12 cellular contexts compared by ENCODE assay signal in the genomic region with DNA sequence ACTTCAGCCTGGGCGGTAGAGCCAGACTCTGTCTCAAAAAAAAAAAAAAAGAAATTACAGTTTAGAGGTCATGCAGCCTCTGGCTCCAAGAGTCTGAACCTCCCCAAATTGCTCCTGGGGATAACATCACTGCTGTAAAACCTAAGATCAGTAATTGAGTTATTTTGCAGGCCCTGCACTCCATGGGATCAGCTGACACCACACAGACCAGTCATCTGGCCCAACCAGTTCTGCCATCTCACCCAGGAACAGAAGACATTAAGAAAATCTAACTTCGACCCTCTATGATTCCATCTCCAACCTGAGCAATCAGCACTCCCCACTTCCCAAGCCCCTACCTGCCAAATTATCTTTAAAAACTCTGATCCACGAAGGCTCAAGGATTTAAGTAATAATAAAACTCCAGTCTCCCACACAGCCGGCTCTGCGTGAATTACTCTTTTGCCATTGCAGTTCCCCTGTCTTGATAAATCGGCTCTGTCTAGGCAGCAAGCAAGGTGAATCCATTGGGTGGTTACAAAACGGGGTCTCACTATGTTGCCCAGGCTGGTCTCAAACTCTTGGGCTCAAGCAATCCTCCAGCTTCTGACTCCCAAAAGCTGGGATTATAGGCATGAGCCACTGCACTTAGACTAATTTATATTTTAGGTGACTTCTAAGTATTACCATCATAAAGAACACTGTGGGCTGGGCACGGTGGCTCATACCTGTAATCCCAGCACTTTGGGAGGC. TPM values are rescaled to one million over a fixed set of nuclear protein-coding genes. Genes with fewer than 3 reads are reported as not detected.
A peak's percentile ranks its signal among the peaks of the same experiment; 100 is the strongest.
DNase-seq lines count a peak whose midpoint lies in the region; ATAC-seq and TF ChIP-seq lines count a peak whose summit lies in the region.
"Not testable (repeated sequence)": the region's sequence is repeated elsewhere in the genome, so short reads cannot be mapped to it uniquely, and the experiment has no call there.
"Had no signal": no experiment of that assay in that cellular context is flagged by ENCODE, and none has a peak within 500 bp of the region (broad histone marks: within the 10 kb centered on the region; RNA-seq: fewer than 3 reads in every experiment).

No MANE protein-coding gene starts in this region.

- not testable (repeated sequence) for TF ChIP-seq CTCF in GM23338 (conservative IDR thresholded peaks at IDR 0.05; ENCODE audit: low read depth in 2 of 2); WTC11 (IDR thresholded peaks at IDR 0.05); suprapubic skin (IDR thresholded peaks at IDR 0.05)

- H2BK120ac ChIP-seq in trophoblast cell (ENCODE audit: insufficient read depth, low read length, poor library complexity): peak overlapping the region; percentile 91

- peaks cover 19% of the 10 kb centered on the region for H3K27me3 Mint-ChIP-seq in GM23338 (ENCODE audit: insufficient read depth, low read depth, poor library complexity)
- not testable (repeated sequence) for H3K27me3 Mint-ChIP-seq in WTC11 (ENCODE audit: low read depth)

- H3K4ac ChIP-seq in trophoblast cell (ENCODE audit: low read depth, low read length): peak overlapping the region; percentile 24

- H3K27me3 ChIP-seq in GM23338 (ENCODE audit: insufficient read depth); trophoblast cell (ENCODE audit: insufficient read depth, low read length); suprapubic skin: not testable (repeated sequence)

- H3K36me3 Mint-ChIP-seq in GM23338 (ENCODE audit: low read depth) (peaks cover 16% of the 10 kb centered on the region; the same call in 2 of the 3 replicates), WTC11 (peaks cover 22% of the 10 kb centered on the region)

- H3K4me2 ChIP-seq in GM23338: not testable (repeated sequence)
- peak overlapping the region; percentile 40 for H3K4me2 ChIP-seq in trophoblast cell (ENCODE audit: low read length)

- H3K36me3 ChIP-seq in GM23338 (ENCODE audit: insufficient read depth); trophoblast cell (ENCODE audit: control insufficient read depth in 1 of 2, insufficient read depth in 2 of 2, low read length in 2 of 2); suprapubic skin: not testable (repeated sequence)

- peak overlapping the region; percentile 95 for H4K91ac ChIP-seq in trophoblast cell (ENCODE audit: low read depth, low read length)

- H3K79me2 ChIP-seq in GM23338 (replicated peaks; ENCODE audit: insufficient read depth): peaks cover 13% of the 10 kb centered on the region; the same call in 1 of the 2 replicates
- H3K79me2 ChIP-seq in trophoblast cell (ENCODE audit: control insufficient read depth, insufficient read depth, low read length, poor library complexity): not testable (repeated sequence)

- H2BK5ac ChIP-seq in trophoblast cell (ENCODE audit: low read depth, low read length, poor library complexity): peak overlapping the region; percentile 90

- H3K18ac ChIP-seq in trophoblast cell (ENCODE audit: low read length): peak overlapping the region; percentile 80

- peak overlapping the region; percentile 23; the same call in 1 of the 3 replicates for H3K4me3 Mint-ChIP-seq in GM23338
- not testable (repeated sequence) for H3K4me3 Mint-ChIP-seq in WTC11

- TF ChIP-seq EP300 in suprapubic skin (IDR thresholded peaks at IDR 0.05): not testable (repeated sequence)

- not testable (repeated sequence) for H4K12ac ChIP-seq in trophoblast cell (ENCODE audit: low read depth, low read length)

- H3K27ac Mint-ChIP-seq in GM23338 (peak overlapping the region; percentile 92), WTC11 (peak overlapping the region; percentile 91)

- not testable (repeated sequence) for H3K9ac ChIP-seq in trophoblast cell (ENCODE audit: low read length)

- H3K14ac ChIP-seq in trophoblast cell (ENCODE audit: low read length): peak overlapping the region; percentile 85

- H4K20me1 ChIP-seq in GM23338 (replicated peaks; ENCODE audit: insufficient read depth): not testable (repeated sequence)

- POLR2A ChIA-PET in WTC11 (lab: Charles Lee): not testable (repeated sequence)

- H3F3A ChIP-seq in GM23338 (replicated peaks; ENCODE audit: low read depth): not testable (repeated sequence)

- not testable (repeated sequence) for H2AFZ ChIP-seq in GM23338
- H2AFZ ChIP-seq in trophoblast cell (ENCODE audit: insufficient read depth, low read length, poor library complexity): peak overlapping the region; percentile 45

- peak overlapping the region; percentile 76 for H2AK5ac ChIP-seq in trophoblast cell (ENCODE audit: low read length)

- not testable (repeated sequence) for H3K9me3 Mint-ChIP-seq in GM23338
- peaks cover 13% of the 10 kb centered on the region for H3K9me3 Mint-ChIP-seq in WTC11

- H2BK12ac ChIP-seq in trophoblast cell (ENCODE audit: low read length): peak overlapping the region; percentile 86

- not testable (repeated sequence) for ATAC-seq in GM23338, WTC11

- not testable (repeated sequence) for DNase-seq in GM23338 (ENCODE audit: low spot score); WTC11 (ENCODE audit: low spot score); epithelial cell of prostate (ENCODE audit: low read depth, low spot score); suprapubic skin (ENCODE audit: low spot score in 2 of 2)
- DNase-seq in islet precursor cell (peak; percentile 88), trophoblast cell (peak; percentile 57 to 67)

- peaks cover 48% of the 10 kb centered on the region for H3K4me1 Mint-ChIP-seq in GM23338
- peaks cover 74% of the 10 kb centered on the region for H3K4me1 Mint-ChIP-seq in WTC11

- H3K4me3 ChIP-seq in GM23338; trophoblast cell (ENCODE audit: low read depth, low read length); suprapubic skin: not testable (repeated sequence)

- H4K8ac ChIP-seq in trophoblast cell (ENCODE audit: low read depth, low read length): peak overlapping the region; percentile 82

- not testable (repeated sequence) for H3K23ac ChIP-seq in trophoblast cell (ENCODE audit: low read length)

- not testable (repeated sequence) for H3K9me2 ChIP-seq in GM23338 (ENCODE audit: insufficient read depth)

- peaks cover 38% of the 10 kb centered on the region for H3K4me1 ChIP-seq in GM23338 (ENCODE audit: insufficient read depth)
- H3K4me1 ChIP-seq in trophoblast cell (ENCODE audit: control insufficient read depth in 1 of 2, insufficient read depth in 2 of 2, low read length in 2 of 2): peaks cover 14 to 25% of the 10 kb centered on the region in 2 experiments
- peaks cover 46% of the 10 kb centered on the region for H3K4me1 ChIP-seq in suprapubic skin

- not testable (repeated sequence) for H3K9me3 ChIP-seq in trophoblast cell (ENCODE audit: insufficient read depth, low read depth, low read length); suprapubic skin

- CTCF ChIA-PET in WTC11 (lab: Charles Lee): interaction anchor here (1.1 kb wide), 1 partner anchor 11 kb away, joined by 3 read pairs; no protein-coding TSS in a partner anchor

- not testable (repeated sequence) for TF ChIP-seq POLR2A in suprapubic skin (IDR thresholded peaks at IDR 0.05)

- peaks cover 22% of the 10 kb centered on the region for H3K79me1 ChIP-seq in trophoblast cell (ENCODE audit: low read length)

- no CpG with 5 or more reads among the region's 8 CpGs for WGBS in trophoblast cell (ENCODE audit: extremely low coverage, insufficient coverage, insufficient read length)
- WGBS in suprapubic skin: 85% methylated on average over 8 of the region's 8 CpGs

- H3K27ac ChIP-seq in GM23338 (ENCODE audit: low read depth) (peak overlapping the region; percentile 63), epithelial cell of prostate (peak overlapping the region; percentile 91), trophoblast cell (ENCODE audit: low read depth, low read length) (peak overlapping the region; percentile 85), suprapubic skin (peak overlapping the region; percentile 53)

TF ChIP-seq in WTC11, 78 proteins besides CTCF, POLR2A, EP300 and RAD21:
- TF ChIP-seq ZNF121 (CRISPR knock-in tag; IDR thresholded peaks at IDR 0.05): peak; percentile 65; the same call in 1 of the 2 replicates

RNA-seq across cellular contexts. Expression of gene A2ML1, which starts 1.6 kb away (rescaled TPM):
- 6.0 and 7.5 TPM in 2 replicates for total RNA-seq in GM23338 (2014; rRNA removed; shearing (Covaris generic))
- 3.8 and 4.2 TPM in 2 replicates for polyA plus RNA-seq in GM23338 (2016; fragmentation: Nextera tagmentation; extraction: Ambion mirVana)
- total RNA-seq in WTC11 (2021): 9.1 to 11.5 TPM (median 10.5 TPM) in 3 replicates
- 2.9 and 3.1 TPM in 2 replicates for polyA plus RNA-seq in trophoblast cell (2013)
- total RNA-seq in suprapubic skin: 100 to 1,000 TPM; 166 to 268 (median 218) TPM
- total RNA-seq: Caco-2; CD4-positive, alpha-beta T cell; Daoy; HepG2 had no signal
- polyA plus RNA-seq: BJ, HepG2, IgD-negative memory B cell had no signal

Comparison
In these comparisons a context has a peak if more than half of its experiments do, and no peak if none do; other contexts are left out.
1. RNA of gene A2ML1, which starts 1.6 kb away (total RNA-seq): 166 to 268 TPM in suprapubic skin; 9.1 to 11.5 TPM in WTC11 and 6.0 to 7.5 TPM in GM23338; every median in the first group is over 10 times any median in the second.
2. Peak in every context shown above with its lines, with median percentiles within 50 percentile points of each other: H3K27ac ChIP-seq.